In the genomic region with DNA sequence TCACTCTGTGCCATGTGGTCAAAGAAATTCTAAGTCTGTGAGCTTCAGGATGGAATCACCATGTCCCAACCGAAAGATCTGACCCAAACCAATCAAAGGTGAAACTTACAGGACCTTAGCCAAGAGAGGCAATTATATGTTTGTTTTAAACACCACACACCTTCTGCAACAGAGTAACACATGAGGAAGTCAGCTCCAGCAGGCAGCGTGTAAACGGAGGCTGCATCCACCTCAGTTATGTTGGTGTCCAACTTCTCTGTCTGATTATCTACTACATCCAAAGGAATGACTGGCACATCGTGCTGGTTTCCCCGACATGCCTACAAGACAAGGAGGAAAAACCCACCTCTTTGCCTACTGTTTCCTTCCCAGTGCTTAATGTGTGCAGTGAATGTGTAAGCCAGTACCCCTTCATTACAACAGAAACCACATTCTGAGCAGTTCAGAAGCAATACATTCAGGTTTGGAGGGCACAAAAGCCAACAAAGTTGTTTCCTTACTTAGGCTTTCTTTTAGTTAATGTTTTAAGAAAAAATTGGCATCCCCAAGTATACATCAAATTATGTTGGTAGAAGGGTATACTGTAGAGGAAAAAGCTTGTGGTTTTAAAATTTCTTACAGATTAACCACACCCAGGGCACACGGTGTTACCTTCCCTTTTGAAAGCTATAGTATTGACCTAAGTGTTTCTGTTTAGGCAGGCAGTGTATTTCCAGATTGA, we compare ENCODE assay signal across 11 cellular contexts. TPM values are rescaled to one million over a fixed set of nuclear protein-coding genes. Genes with fewer than 3 reads are reported as not detected.
DNase-seq lines count a peak whose midpoint lies in the region; ATAC-seq and TF ChIP-seq lines count a peak whose summit lies in the region.
"Had no signal": no experiment of that assay in that cellular context is flagged by ENCODE, and none has a peak within 500 bp of the region (broad histone marks: within the 10 kb centered on the region; RNA-seq: fewer than 3 reads in every experiment).

No MANE protein-coding gene starts in this region.

- ATAC-seq in GM18499 (IDR thresholded peaks at IDR 0.05; ENCODE audit: insufficient read depth, unreplicated experiment) (peak; percentile 84), GM19463 (IDR thresholded peaks at IDR 0.05; ENCODE audit: unreplicated experiment) (peak; percentile 93), HG03095 (IDR thresholded peaks at IDR 0.05; ENCODE audit: unreplicated experiment) (peak; percentile 79)
- ATAC-seq in activated naive CD4-positive, alpha-beta T cell treated with anti-CD3 and anti-CD28 coated beads, Interleukin-2, amount 50 U/mL, for 72 hours = peak; percentile 62 to 74
- ATAC-seq: HCT116 had no signal

- H3K27me3 Mint-ChIP-seq in mesothelial cell of epicardium (ENCODE audit: low read depth) = no peaks in the 10 kb centered on the region

- no peak overlapping the region for H3K4me3 Mint-ChIP-seq in mesothelial cell of epicardium

- peak overlapping the region in 1 of 2 donors; percentile 28 for H3K27ac Mint-ChIP-seq in activated naive CD4-positive, alpha-beta T cell treated with anti-CD3 and anti-CD28 coated beads, Interleukin-2, amount 50 U/mL, for 72 hours
- no peak overlapping the region for H3K27ac Mint-ChIP-seq in mesothelial cell of epicardium

- no peaks in the 10 kb centered on the region for H3K9me3 Mint-ChIP-seq in activated naive CD4-positive, alpha-beta T cell treated with anti-CD3 and anti-CD28 coated beads, Interleukin-2, amount 50 U/mL, for 72 hours
- no peaks in the 10 kb centered on the region for H3K9me3 Mint-ChIP-seq in mesothelial cell of epicardium

- no peaks in the 10 kb centered on the region for H3K4me1 Mint-ChIP-seq in mesothelial cell of epicardium

- DNase-seq in activated naive CD4-positive, alpha-beta T cell treated with anti-CD3 and anti-CD28 coated beads, Interleukin-2, amount 50 U/mL, for 72 hours (ENCODE audit: low spot score in 2 of 2) = no peak
- DNase-seq in NCI-H1930 (lab: John Stamatoyannopoulos, UW) (no peak), cerebellar cortex (ENCODE audit: low spot score) (no peak), mesothelial cell of epicardium (ENCODE audit: low spot score in 2 of 2, unreplicated experiment in 2 of 2) (no peak)
- no peak for DNase-seq in stimulated activated CD8-positive, alpha-beta memory T cell treated with anti-CD3 and anti-CD28 coated beads, Interleukin-4, amount 100 ng/mL, for 48 hours
- DNase-seq: Calu3, NCI-H2081 treated with DMSO at 0.1 percent for 48 hours had no signal

- peaks cover 30 to 63% of the 10 kb centered on the region in 2 donors for H3K36me3 Mint-ChIP-seq in activated naive CD4-positive, alpha-beta T cell treated with anti-CD3 and anti-CD28 coated beads, Interleukin-2, amount 50 U/mL, for 72 hours
- H3K36me3 Mint-ChIP-seq in mesothelial cell of epicardium = peaks cover 51% of the 10 kb centered on the region

- no peak for TF ChIP-seq CTCF in mesothelial cell of epicardium (IDR thresholded peaks at IDR 0.05; ENCODE audit: unreplicated experiment)

RNA-seq across cellular contexts. Expression of gene CASP6, which starts 12.4 kb away (rescaled TPM):
- 10 to 100 TPM; 23.7 to 33.3 TPM for total RNA-seq in activated naive CD4-positive, alpha-beta T cell treated with anti-CD3 and anti-CD28 coated beads, Interleukin-2, amount 50 U/mL, for 72 hours
- total RNA-seq in mesothelial cell of epicardium = 36.7 to 38.2 TPM (median 37.3 TPM) in 3 replicates

RNA-seq across cellular contexts. Expression of gene PLA2G12A, which starts 39.0 kb away (rescaled TPM):
- total RNA-seq in activated naive CD4-positive, alpha-beta T cell treated with anti-CD3 and anti-CD28 coated beads, Interleukin-2, amount 50 U/mL, for 72 hours = 10 to 100 TPM; 28.1 to 33.3 TPM
- total RNA-seq in mesothelial cell of epicardium = 49.7 to 53.8 TPM (median 51.0 TPM) in 3 replicates
